20 cellular contexts compared by ENCODE assay signal in the genomic region with DNA sequence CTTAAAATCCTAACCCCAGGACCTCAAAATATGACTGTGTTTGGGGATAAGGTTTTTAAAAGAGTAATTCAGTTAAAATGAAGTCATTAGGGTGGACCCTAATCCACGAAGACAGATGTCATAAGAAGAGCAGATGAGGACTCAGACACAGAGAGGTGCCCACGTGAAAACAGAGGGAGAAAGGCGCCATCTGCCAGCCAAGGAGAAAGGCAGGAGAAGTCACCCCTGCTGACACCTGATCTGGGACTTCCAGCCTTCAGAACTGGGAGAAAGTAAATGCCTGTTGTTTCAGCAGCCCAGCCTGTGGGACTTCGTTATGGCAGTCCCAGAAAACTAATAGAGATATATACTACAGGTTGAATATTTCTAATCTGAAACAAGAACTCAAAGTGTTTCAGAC.
DNase-seq lines count a peak whose midpoint lies in the region; ATAC-seq and TF ChIP-seq lines count a peak whose summit lies in the region.
"Had no signal": no experiment of that assay in that cellular context is flagged by ENCODE, and none has a peak within 500 bp of the region (broad histone marks: within the 10 kb centered on the region; RNA-seq: fewer than 3 reads in every experiment).

No MANE protein-coding gene starts in this region.

- H3K36me3 ChIP-seq in HEK293 (ENCODE audit: control insufficient read depth in 2 of 2, insufficient read depth in 1 of 2, low read length in 2 of 2): no peaks in the 10 kb centered on the region

- POLR2A ChIA-PET in activated CD8-positive, alpha-beta T cell treated with anti-CD3 and anti-CD28 coated beads for 36 hours (lab: Charles Lee): no interaction called here
- POLR2A ChIA-PET in activated CD8-positive, alpha-beta T cell treated with anti-CD3 and anti-CD28 coated beads, Interleukin-2, amount 10 ng/mL, durations not matched to agents 7 days and 5 days (lab: Charles Lee): no interaction called here
- POLR2A ChIA-PET in HEK293 (lab: Yijun Ruan, JAX): no interaction called here

- TF ChIP-seq CTCF in activated CD8-positive, alpha-beta T cell treated with anti-CD3 and anti-CD28 coated beads for 36 hours (IDR thresholded peaks at IDR 0.05): no peak
- TF ChIP-seq CTCF in HEK293 (tag by site-specific recombination; IDR thresholded peaks at IDR 0.05) (no peak), foreskin keratinocyte (conservative IDR thresholded peaks at IDR 0.05) (peak; percentile 30), endothelial cell (IDR thresholded peaks at IDR 0.05; ENCODE audit: unreplicated experiment) (no peak)

- no peaks in the 10 kb centered on the region for H3K9me3 Mint-ChIP-seq in activated CD8-positive, alpha-beta T cell treated with anti-CD3 and anti-CD28 coated beads for 36 hours
- no peaks in the 10 kb centered on the region for H3K9me3 Mint-ChIP-seq in activated CD8-positive, alpha-beta T cell treated with anti-CD3 and anti-CD28 coated beads, Interleukin-2, amount 10 ng/mL, durations not matched to agents 7 days and 5 days (ENCODE audit: insufficient read depth)
- no peaks in the 10 kb centered on the region for H3K9me3 Mint-ChIP-seq in activated T-cell treated with anti-CD3 and anti-CD28 coated beads, Interleukin-2, amount 50 U/mL, for 24 hours
- H3K9me3 Mint-ChIP-seq in endothelial cell (ENCODE audit: unreplicated experiment): no peaks in the 10 kb centered on the region
- H3K9me3 Mint-ChIP-seq: activated CD4-positive, alpha-beta T cell treated with anti-CD3 and anti-CD28 coated beads, Interleukin-2, amount 10 ng/mL, durations not matched to agents 7 days and 5 days; activated naive CD8-positive, alpha-beta T cell treated with anti-CD3 and anti-CD28 coated beads, Interleukin-2, amount 10 ng/mL, durations not matched to agents 7 days and 5 days; activated T-cell treated with anti-CD3 and anti-CD28 coated beads, Interleukin-2, amount 50 U/mL, for 4 hours; CD8-positive, alpha-beta T cell had no signal

- H3K27ac ChIP-seq in HEK293 (ENCODE audit: extremely low read depth, low read depth, low read length): no peak overlapping the region
- no peak overlapping the region for H3K27ac ChIP-seq in foreskin keratinocyte

- no peak overlapping the region for H3K27ac Mint-ChIP-seq in activated CD8-positive, alpha-beta T cell treated with anti-CD3 and anti-CD28 coated beads for 36 hours
- no peak overlapping the region for H3K27ac Mint-ChIP-seq in activated CD8-positive, alpha-beta T cell treated with anti-CD3 and anti-CD28 coated beads, Interleukin-2, amount 10 ng/mL, durations not matched to agents 7 days and 5 days
- no peak overlapping the region for H3K27ac Mint-ChIP-seq in activated T-cell treated with anti-CD3 and anti-CD28 coated beads, Interleukin-2, amount 50 U/mL, for 24 hours
- no peak overlapping the region for H3K27ac Mint-ChIP-seq in endothelial cell (ENCODE audit: unreplicated experiment)
- H3K27ac Mint-ChIP-seq: activated CD4-positive, alpha-beta T cell treated with anti-CD3 and anti-CD28 coated beads, Interleukin-2, amount 10 ng/mL, durations not matched to agents 7 days and 5 days; activated naive CD8-positive, alpha-beta T cell treated with anti-CD3 and anti-CD28 coated beads, Interleukin-2, amount 10 ng/mL, durations not matched to agents 7 days and 5 days; CD8-positive, alpha-beta T cell had no signal

- intact Hi-C loops in activated CD8-positive, alpha-beta T cell treated with anti-CD3 and anti-CD28 coated beads for 36 hours (cut with micrococcal nuclease): no loop called here

- H3K27me3 ChIP-seq in foreskin keratinocyte: peaks cover 8% of the 10 kb centered on the region
- H3K27me3 ChIP-seq: sigmoid colon had no signal

- no peaks in the 10 kb centered on the region for H3K4me1 Mint-ChIP-seq in activated CD8-positive, alpha-beta T cell treated with anti-CD3 and anti-CD28 coated beads for 36 hours (ENCODE audit: low read depth)
- H3K4me1 Mint-ChIP-seq in activated CD8-positive, alpha-beta T cell treated with anti-CD3 and anti-CD28 coated beads, Interleukin-2, amount 10 ng/mL, durations not matched to agents 7 days and 5 days (ENCODE audit: low read depth): no peaks in the 10 kb centered on the region
- H3K4me1 Mint-ChIP-seq in activated T-cell treated with anti-CD3 and anti-CD28 coated beads, Interleukin-2, amount 50 U/mL, for 24 hours (ENCODE audit: low read depth): peaks cover 1% of the 10 kb centered on the region
- H3K4me1 Mint-ChIP-seq in endothelial cell (ENCODE audit: unreplicated experiment): peaks cover 8% of the 10 kb centered on the region
- H3K4me1 Mint-ChIP-seq: activated CD4-positive, alpha-beta T cell treated with anti-CD3 and anti-CD28 coated beads, Interleukin-2, amount 10 ng/mL, durations not matched to agents 7 days and 5 days; activated naive CD8-positive, alpha-beta T cell treated with anti-CD3 and anti-CD28 coated beads, Interleukin-2, amount 10 ng/mL, durations not matched to agents 7 days and 5 days had no signal

- H3K4me1 ChIP-seq in HEK293 (ENCODE audit: control insufficient read depth, insufficient read depth, low read length) (no peaks in the 10 kb centered on the region), foreskin keratinocyte (no peaks in the 10 kb centered on the region)

- no peaks in the 10 kb centered on the region for H3K36me3 Mint-ChIP-seq in activated CD8-positive, alpha-beta T cell treated with anti-CD3 and anti-CD28 coated beads for 36 hours (ENCODE audit: low read depth)
- no peaks in the 10 kb centered on the region for H3K36me3 Mint-ChIP-seq in activated CD8-positive, alpha-beta T cell treated with anti-CD3 and anti-CD28 coated beads, Interleukin-2, amount 10 ng/mL, durations not matched to agents 7 days and 5 days (ENCODE audit: low read depth)
- no peaks in the 10 kb centered on the region for H3K36me3 Mint-ChIP-seq in activated T-cell treated with anti-CD3 and anti-CD28 coated beads, Interleukin-2, amount 50 U/mL, for 24 hours (ENCODE audit: low read depth)
- no peaks in the 10 kb centered on the region for H3K36me3 Mint-ChIP-seq in endothelial cell (ENCODE audit: low read depth, unreplicated experiment)
- H3K36me3 Mint-ChIP-seq: activated naive CD8-positive, alpha-beta T cell treated with anti-CD3 and anti-CD28 coated beads, Interleukin-2, amount 10 ng/mL, durations not matched to agents 7 days and 5 days; CD8-positive, alpha-beta T cell had no signal

- H3K4me3 ChIP-seq in HEK293 (ENCODE audit: low read depth, low read length): no peak overlapping the region
- H3K4me3 ChIP-seq: sigmoid colon had no signal

- no peak overlapping the region for H3K4me3 Mint-ChIP-seq in activated CD8-positive, alpha-beta T cell treated with anti-CD3 and anti-CD28 coated beads for 36 hours
- H3K4me3 Mint-ChIP-seq in activated CD8-positive, alpha-beta T cell treated with anti-CD3 and anti-CD28 coated beads, Interleukin-2, amount 10 ng/mL, durations not matched to agents 7 days and 5 days: no peak overlapping the region
- H3K4me3 Mint-ChIP-seq in activated T-cell treated with anti-CD3 and anti-CD28 coated beads, Interleukin-2, amount 50 U/mL, for 24 hours: no peak overlapping the region
- H3K4me3 Mint-ChIP-seq in endothelial cell (ENCODE audit: unreplicated experiment): no peak overlapping the region
- H3K4me3 Mint-ChIP-seq: activated CD4-positive, alpha-beta T cell treated with anti-CD3 and anti-CD28 coated beads, Interleukin-2, amount 10 ng/mL, durations not matched to agents 7 days and 5 days; activated naive CD8-positive, alpha-beta T cell treated with anti-CD3 and anti-CD28 coated beads, Interleukin-2, amount 10 ng/mL, durations not matched to agents 7 days and 5 days; activated T-cell treated with anti-CD3 and anti-CD28 coated beads, Interleukin-2, amount 50 U/mL, for 4 hours; CD8-positive, alpha-beta T cell had no signal

- no peaks in the 10 kb centered on the region for H3K9me3 ChIP-seq in HEK293 (ENCODE audit: control insufficient read depth, insufficient read depth, low read depth, low read length)
- H3K9me3 ChIP-seq: sigmoid colon had no signal

- H3K27me3 Mint-ChIP-seq in activated CD8-positive, alpha-beta T cell treated with anti-CD3 and anti-CD28 coated beads for 36 hours: peaks cover 4% of the 10 kb centered on the region
- peaks cover 21% of the 10 kb centered on the region for H3K27me3 Mint-ChIP-seq in activated CD8-positive, alpha-beta T cell treated with anti-CD3 and anti-CD28 coated beads, Interleukin-2, amount 10 ng/mL, durations not matched to agents 7 days and 5 days (ENCODE audit: low read depth)
- peaks cover 18% of the 10 kb centered on the region for H3K27me3 Mint-ChIP-seq in activated T-cell treated with anti-CD3 and anti-CD28 coated beads, Interleukin-2, amount 50 U/mL, for 24 hours
- no peaks in the 10 kb centered on the region for H3K27me3 Mint-ChIP-seq in endothelial cell (ENCODE audit: unreplicated experiment)

- CTCF ChIA-PET in activated CD8-positive, alpha-beta T cell treated with anti-CD3 and anti-CD28 coated beads for 36 hours (lab: Charles Lee): no interaction called here
- CTCF ChIA-PET in activated CD8-positive, alpha-beta T cell treated with anti-CD3 and anti-CD28 coated beads, Interleukin-2, amount 10 ng/mL, durations not matched to agents 7 days and 5 days (lab: Charles Lee): interaction anchor here (1.2 kb wide), 1 partner anchor 119 kb away, joined by 3 read pairs; no protein-coding TSS in a partner anchor
- CTCF ChIA-PET in HEK293 (lab: Yijun Ruan, JAX): no interaction called here

- DNase-seq in activated CD8-positive, alpha-beta T cell treated with anti-CD3 and anti-CD28 coated beads for 36 hours: peak; percentile 7
- DNase-seq in activated CD8-positive, alpha-beta T cell treated with anti-CD3 and anti-CD28 coated beads, Interleukin-2, amount 10 ng/mL, durations not matched to agents 7 days and 5 days: no peak
- DNase-seq in OCI-M1 (lab: John Stamatoyannopoulos, UW) (peak; percentile 7), foreskin keratinocyte (no peak), endothelial cell (ENCODE audit: low spot score) (no peak), epidermal melanocyte (ENCODE audit: insufficient read length, low spot score) (no peak)
- DNase-seq in activated T-cell treated with anti-CD3 and anti-CD28 coated beads, Interleukin-2, amount 50 U/mL, for 24 hours: no peak
- DNase-seq: activated CD4-positive, alpha-beta T cell treated with anti-CD3 and anti-CD28 coated beads, Interleukin-2, amount 10 ng/mL, durations not matched to agents 7 days and 5 days; activated naive CD8-positive, alpha-beta T cell treated with anti-CD3 and anti-CD28 coated beads, Interleukin-2, amount 10 ng/mL, durations not matched to agents 7 days and 5 days; activated T-cell treated with anti-CD3 and anti-CD28 coated beads, Interleukin-2, amount 50 U/mL, for 4 hours; CD8-positive, alpha-beta T cell; effector memory CD4-positive, alpha-beta T cell; HCEC 1CT; NCI-H2029; occipital lobe; SIG-M5; sigmoid colon; stimulated activated CD4-positive, alpha-beta T cell treated with anti-CD3 and anti-CD28 coated beads, Interleukin-2, amount 100 ng/mL, for 48 hours had no signal

- no peak for ATAC-seq in activated CD8-positive, alpha-beta T cell treated with anti-CD3 and anti-CD28 coated beads for 36 hours
- ATAC-seq in activated CD8-positive, alpha-beta T cell treated with anti-CD3 and anti-CD28 coated beads, Interleukin-2, amount 10 ng/mL, durations not matched to agents 7 days and 5 days: no peak
- no peak for ATAC-seq in foreskin keratinocyte
- ATAC-seq: activated T-cell treated with anti-CD3 and anti-CD28 coated beads, Interleukin-2, amount 50 U/mL, for 4 hours; CD8-positive, alpha-beta T cell; left lobe of liver had no signal

TF ChIP-seq in HEK293, 187 proteins besides CTCF, POLR2A, EP300 and RAD21 (continues in another document):
- no peak for TF ChIP-seq KLF1 (tag by site-specific recombination; IDR thresholded peaks at IDR 0.05)

Comparison
In these comparisons a context has a peak if more than half of its experiments do, and no peak if none do; other contexts are left out.
1. DNase-seq: peak in activated CD8-positive, alpha-beta T cell treated with anti-CD3 and anti-CD28 coated beads for 36 hours (single experiment) and OCI-M1 (single experiment); none in activated CD8-positive, alpha-beta T cell treated with anti-CD3 and anti-CD28 coated beads, Interleukin-2, amount 10 ng/mL, durations not matched to agents 7 days and 5 days (single experiment), foreskin keratinocyte (0 of 2), activated T-cell treated with anti-CD3 and anti-CD28 coated beads, Interleukin-2, amount 50 U/mL, for 24 hours (single experiment), endothelial cell (single experiment) and epidermal melanocyte (single experiment).